8 cellular contexts compared by ENCODE assay signal in the genomic region with DNA sequence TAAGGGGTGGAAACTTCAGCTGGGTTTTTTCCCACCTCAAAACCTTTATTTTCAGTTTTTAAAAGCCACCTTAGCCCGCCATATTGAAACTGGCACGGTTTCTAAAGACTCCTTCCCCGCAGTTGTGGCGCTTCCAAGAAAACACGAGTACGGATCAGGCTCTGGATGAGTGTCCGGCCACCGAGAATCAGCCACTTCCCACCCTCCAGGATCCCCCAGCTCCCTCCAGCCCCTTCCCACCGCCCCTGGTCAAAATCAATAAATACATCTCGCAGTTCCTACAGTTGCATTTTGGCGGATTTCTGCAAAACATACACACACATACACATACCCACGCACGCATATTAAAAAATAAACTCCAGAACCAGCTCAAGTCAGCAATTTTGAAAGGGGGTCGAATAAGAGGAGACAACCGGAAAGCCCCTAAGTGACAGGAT. TPM values are rescaled to one million over a fixed set of nuclear protein-coding genes. Genes with fewer than 3 reads are reported as not detected.
DNase-seq lines count a peak whose midpoint lies in the region; ATAC-seq and TF ChIP-seq lines count a peak whose summit lies in the region.

No MANE protein-coding gene starts in this region.

- POLR2A ChIA-PET in activated CD4-positive, alpha-beta memory T cell treated with anti-CD3 and anti-CD28 coated beads for 36 hours (lab: Charles Lee): interaction anchor here (0.6 to 1.1 kb wide), 6 partner anchors 116 to 483 kb away, joined by 3 to 6 read pairs (median 4); no protein-coding TSS in a partner anchor

- TF ChIP-seq EP300 in esophagus muscularis mucosa (IDR thresholded peaks at IDR 0.05): no peak

- H3K27me3 Mint-ChIP-seq in activated CD4-positive, alpha-beta memory T cell treated with anti-CD3 and anti-CD28 coated beads for 36 hours: peaks cover 10% of the 10 kb centered on the region

- peak overlapping the region; percentile 61 to 89 (median 82) for H3K4me3 ChIP-seq in esophagus muscularis mucosa

- H3K9me3 ChIP-seq in esophagus muscularis mucosa: no peaks in the 10 kb centered on the region

- peaks cover 45 to 66% (median 58%) of the 10 kb centered on the region in 4 donors for H3K4me1 ChIP-seq in esophagus muscularis mucosa

- H3K9me3 Mint-ChIP-seq in activated CD4-positive, alpha-beta memory T cell treated with anti-CD3 and anti-CD28 coated beads for 36 hours: no peaks in the 10 kb centered on the region

- H3K27me3 ChIP-seq in esophagus muscularis mucosa: peaks cover 0 to 23% (median 11%) of the 10 kb centered on the region in 4 donors

- intact Hi-C loops in activated CD4-positive, alpha-beta memory T cell treated with anti-CD3 and anti-CD28 coated beads for 36 hours (cut with micrococcal nuclease): loop anchor here (1.0 to 10.0 kb wide), 7 partner anchors 73 to 735 kb away; no protein-coding TSS in a partner anchor
- intact Hi-C loops in esophagus muscularis mucosa (cut with DNase I): loop anchor here (2.0 to 10.0 kb wide), 4 partner anchors 149 to 622 kb away; no protein-coding TSS in a partner anchor

- TF ChIP-seq CTCF in 22Rv1 (IDR thresholded peaks at IDR 0.05) (no peak), esophagus muscularis mucosa (IDR thresholded peaks at IDR 0.05) (no peak)

- H3K36me3 Mint-ChIP-seq in activated CD4-positive, alpha-beta memory T cell treated with anti-CD3 and anti-CD28 coated beads for 36 hours: no peaks in the 10 kb centered on the region

- H3K4me1 Mint-ChIP-seq in activated CD4-positive, alpha-beta memory T cell treated with anti-CD3 and anti-CD28 coated beads for 36 hours (ENCODE audit: low read depth): peaks cover 38% of the 10 kb centered on the region

- DNase-seq in activated CD4-positive, alpha-beta memory T cell treated with anti-CD3 and anti-CD28 coated beads for 36 hours: peak; percentile 47
- DNase-seq in esophagus muscularis mucosa (ENCODE audit: extremely low spot score) (no peak), pons (ENCODE audit: low spot score) (peak; percentile 64), iPS-NIHi7 (ENCODE audit: extremely low spot score) (no peak), SKM-1 treated with dmso at 0.1 percent for 144 hours (lab: John Stamatoyannopoulos, UW; ENCODE audit: unreplicated experiment) (no peak), NCI-H1930 (lab: John Stamatoyannopoulos, UW) (no peak)

- 0% methylated on average over 15 of the region's 15 CpGs for WGBS in esophagus muscularis mucosa

- peak overlapping the region; percentile 69 for H3K27ac ChIP-seq in 22Rv1
- peak overlapping the region; percentile 81 to 88 (median 84) for H3K27ac ChIP-seq in esophagus muscularis mucosa (replicated peaks in 1 of 4)

- CTCF ChIA-PET in activated CD4-positive, alpha-beta memory T cell treated with anti-CD3 and anti-CD28 coated beads for 36 hours (lab: Charles Lee): interaction anchor here (0.7 to 2.8 kb wide), 10 partner anchors 20 to 491 kb away, joined by 3 to 16 read pairs (median 4); no protein-coding TSS in a partner anchor

- peak overlapping the region; percentile 74 for H3K27ac Mint-ChIP-seq in activated CD4-positive, alpha-beta memory T cell treated with anti-CD3 and anti-CD28 coated beads for 36 hours

- no peak for TF ChIP-seq POLR2A in esophagus muscularis mucosa (IDR thresholded peaks at IDR 0.05; ENCODE audit: low read depth)

- H3K4me3 Mint-ChIP-seq in activated CD4-positive, alpha-beta memory T cell treated with anti-CD3 and anti-CD28 coated beads for 36 hours: peak overlapping the region; percentile 93

- no peaks in the 10 kb centered on the region for H3K36me3 ChIP-seq in esophagus muscularis mucosa

- peak; percentile 2 for ATAC-seq in GM21423 (IDR thresholded peaks at IDR 0.05; ENCODE audit: unreplicated experiment)

RNA-seq across cellular contexts. Expression of a gene that starts 1.1 kb away (rescaled TPM):
- total RNA-seq in activated CD4-positive, alpha-beta memory T cell treated with anti-CD3 and anti-CD28 coated beads for 36 hours: 10 to 100 TPM; 12.8 to 15.4 TPM
- 10 to 100 TPM in 3 of 4 donors, 1 to 10 TPM in 1; 7.6 to 15.4 (median 10.8) TPM for total RNA-seq in esophagus muscularis mucosa

Comparison
In these comparisons a context has a peak if more than half of its experiments do, and no peak if none do; other contexts are left out.
1. DNase-seq: peak in activated CD4-positive, alpha-beta memory T cell treated with anti-CD3 and anti-CD28 coated beads for 36 hours (single experiment) and pons (single experiment); none in esophagus muscularis mucosa (single experiment), iPS-NIHi7 (single experiment), SKM-1 treated with dmso at 0.1 percent for 144 hours (single experiment) and NCI-H1930 (0 of 2).